1 cellular context compared by ENCODE assay signal in genomic region chr6:108544586-108544985, GRCh38.
TF ChIP-seq lines count a peak whose summit lies in the region.

No MANE protein-coding gene starts in this region.

TF ChIP-seq in WTC11, 78 proteins besides CTCF, POLR2A, EP300 and RAD21 (continued from another document):
- no peak for TF ChIP-seq ZNF425 (CRISPR knock-in tag; conservative IDR thresholded peaks at IDR 0.05)
- TF ChIP-seq IRF2 (CRISPR knock-in tag; IDR thresholded peaks at IDR 0.05; ENCODE audit: borderline replicate concordance, low read depth): no peak
- TF ChIP-seq USF2 (CRISPR knock-in tag; IDR thresholded peaks at IDR 0.05): no peak
- no peak for TF ChIP-seq TCF7 (CRISPR knock-in tag; IDR thresholded peaks at IDR 0.05; ENCODE audit: low read depth)
- TF ChIP-seq ELF4 (CRISPR knock-in tag; IDR thresholded peaks at IDR 0.05; ENCODE audit: low read depth): no peak
- TF ChIP-seq ZMAT4 (CRISPR knock-in tag; IDR thresholded peaks at IDR 0.05): no peak
- no peak for TF ChIP-seq NFE2L1 (CRISPR knock-in tag; IDR thresholded peaks at IDR 0.05)
- no peak for TF ChIP-seq ZNF263 (CRISPR knock-in tag; IDR thresholded peaks at IDR 0.05; ENCODE audit: low read depth)
- no peak for TF ChIP-seq ZBTB21 (CRISPR knock-in tag; IDR thresholded peaks at IDR 0.05; ENCODE audit: borderline replicate concordance)
- no peak for TF ChIP-seq TEAD1 (CRISPR knock-in tag; IDR thresholded peaks at IDR 0.05)
